ENCODE assay signal across 16 cellular contexts in genomic region chr6:138540468-138540867, GRCh38. TPM values are rescaled to one million over a fixed set of nuclear protein-coding genes. Genes with fewer than 3 reads are reported as not detected.
DNase-seq lines count a peak whose midpoint lies in the region; ATAC-seq and TF ChIP-seq lines count a peak whose summit lies in the region.
"Had no signal": no experiment of that assay in that cellular context is flagged by ENCODE, and none has a peak within 500 bp of the region (broad histone marks: within the 10 kb centered on the region; RNA-seq: fewer than 3 reads in every experiment).

No MANE protein-coding gene starts in this region.

- peak overlapping the region; percentile 64 to 92 (median 82) for H3K27ac ChIP-seq in heart left ventricle
- H3K27ac ChIP-seq in osteoblast (ENCODE audit: low read depth, low read length), result peak overlapping the region; percentile 90
- peak overlapping the region in 1 of 8 donors; percentile 2 for H3K27ac ChIP-seq in spleen

- ATAC-seq in heart left ventricle (peak; percentile 28 to 73 (median 56)), HG03045 (IDR thresholded peaks at IDR 0.05; ENCODE audit: unreplicated experiment) (no peak)
- ATAC-seq in stimulated activated naive B cell treated with anti-CD40 and anti-IgM and Interleukin-4, amounts not matched to agents 10 μg/mL and 1 μg/mL and 100 μg/mL, for 72 hours (replicated peaks), result no peak
- ATAC-seq: Panc1 had no signal

- no peak for TF ChIP-seq POLR2A in heart left ventricle (IDR thresholded peaks at IDR 0.05)
- TF ChIP-seq POLR2A in spleen (IDR thresholded peaks at IDR 0.05), result no peak

- no peak overlapping the region for H3K27ac Mint-ChIP-seq in stimulated activated naive B cell treated with anti-CD40 and anti-IgM and Interleukin-4, amounts not matched to agents 10 μg/mL and 1 μg/mL and 100 μg/mL, for 72 hours
- H3K27ac Mint-ChIP-seq: T-helper 1 cell treated with Interleukin-12 subunit alpha and Interleukin-12 subunit beta and Interleukin-4 antibody, amounts not matched to agents 30 μg/mL and 1 μg/mL, for 36 hours had no signal

- H3K36me3 ChIP-seq in heart left ventricle (no peaks in the 10 kb centered on the region), osteoblast (ENCODE audit: insufficient read depth, low read length) (no peaks in the 10 kb centered on the region), spleen (no peaks in the 10 kb centered on the region)
- H3K36me3 ChIP-seq: tibial nerve had no signal

- no peaks in the 10 kb centered on the region for H3K36me3 Mint-ChIP-seq in stimulated activated naive B cell treated with anti-CD40 and anti-IgM and Interleukin-4, amounts not matched to agents 10 μg/mL and 1 μg/mL and 100 μg/mL, for 72 hours

- H3K4me3 Mint-ChIP-seq in stimulated activated naive B cell treated with anti-CD40 and anti-IgM and Interleukin-4, amounts not matched to agents 10 μg/mL and 1 μg/mL and 100 μg/mL, for 72 hours, result no peak overlapping the region
- H3K4me3 Mint-ChIP-seq: T-helper 1 cell treated with Interleukin-12 subunit alpha and Interleukin-12 subunit beta and Interleukin-4 antibody, amounts not matched to agents 30 μg/mL and 1 μg/mL, for 36 hours had no signal

- 27 to 39% (median 37%) methylated on average over 4 of the region's 4 CpGs for WGBS in heart left ventricle, 4 donors
- 74 to 84% (median 82%) methylated on average over 4 of the region's 4 CpGs for WGBS in spleen, 5 donors

- H3K79me2 ChIP-seq in osteoblast (ENCODE audit: insufficient read depth, low read length), result peaks cover 12% of the 10 kb centered on the region

- DNase-seq in AG08396 (ENCODE audit: low spot score) (peak; percentile 65), amniotic stem cell (lab: John Stamatoyannopoulos, UW) (peak; percentile 47), heart left ventricle (no peak), osteoblast (ENCODE audit: insufficient read length, low spot score, missing footprints) (peak; percentile 79), spleen (no peak), NCI-H146 (lab: John Stamatoyannopoulos, UW) (no peak)
- no peak for DNase-seq in stimulated activated naive B cell treated with anti-CD40 and anti-IgM and Interleukin-4, amounts not matched to agents 10 μg/mL and 1 μg/mL and 100 μg/mL, for 72 hours
- DNase-seq: ACHN; activated CD4-positive, alpha-beta T cell treated with anti-CD3 and anti-CD28 coated beads for 48 hours; DMS53; NCI-H2227 treated with DMSO at 0.1 percent for 48 hours had no signal

- H3K4me2 ChIP-seq in osteoblast (ENCODE audit: insufficient read depth, low read length), result peak overlapping the region; percentile 48

- H3K4me3 ChIP-seq in heart left ventricle (peak overlapping the region in 2 of 12 donors; percentile 3), osteoblast (ENCODE audit: insufficient read depth, low read length) (no peak overlapping the region), spleen (no peak overlapping the region)
- H3K4me3 ChIP-seq: skin epidermis, tibial nerve had no signal

- H2AFZ ChIP-seq in osteoblast (ENCODE audit: low read length), result no peak overlapping the region

- H4K20me1 ChIP-seq in osteoblast (ENCODE audit: insufficient read depth, low read length), result no peaks in the 10 kb centered on the region

- H3K9me3 Mint-ChIP-seq in stimulated activated naive B cell treated with anti-CD40 and anti-IgM and Interleukin-4, amounts not matched to agents 10 μg/mL and 1 μg/mL and 100 μg/mL, for 72 hours, result no peaks in the 10 kb centered on the region
- H3K9me3 Mint-ChIP-seq: T-helper 1 cell treated with Interleukin-12 subunit alpha and Interleukin-12 subunit beta and Interleukin-4 antibody, amounts not matched to agents 30 μg/mL and 1 μg/mL, for 36 hours had no signal

- no peaks in the 10 kb centered on the region for H3K27me3 ChIP-seq in heart left ventricle
- H3K27me3 ChIP-seq in osteoblast (ENCODE audit: insufficient read depth, low read length), result no peaks in the 10 kb centered on the region
- H3K27me3 ChIP-seq in spleen (replicated peaks in 1 of 7), result no peaks in the 10 kb centered on the region
- H3K27me3 ChIP-seq: tibial nerve had no signal

- H3K4me1 Mint-ChIP-seq in stimulated activated naive B cell treated with anti-CD40 and anti-IgM and Interleukin-4, amounts not matched to agents 10 μg/mL and 1 μg/mL and 100 μg/mL, for 72 hours, result peaks cover 4 to 7% of the 10 kb centered on the region in 2 donors

- intact Hi-C loops in heart left ventricle (cut with DNase I) (no loop called here), spleen (cut with DNase I; ENCODE audit: low total_unique reads) (no loop called here)

- TF ChIP-seq CTCF in heart left ventricle (IDR thresholded peaks at IDR 0.05), result no peak
- no peak for TF ChIP-seq CTCF in osteoblast (IDR thresholded peaks at IDR 0.05; ENCODE audit: extremely low read depth, low read depth, low read length)
- no peak for TF ChIP-seq CTCF in spleen (IDR thresholded peaks at IDR 0.05 in 8 of 11, conservative IDR thresholded peaks at IDR 0.05 in 3 of 11)

- H3K4me1 ChIP-seq in heart left ventricle (peaks cover 0 to 82% (median 53%) of the 10 kb centered on the region in 12 donors), osteoblast (ENCODE audit: insufficient read depth, low read length) (peaks cover 60% of the 10 kb centered on the region), spleen (peaks cover 0 to 3% (median 0%) of the 10 kb centered on the region in 6 donors)

- peaks cover 2 to 9% of the 10 kb centered on the region in 2 donors for H3K27me3 Mint-ChIP-seq in stimulated activated naive B cell treated with anti-CD40 and anti-IgM and Interleukin-4, amounts not matched to agents 10 μg/mL and 1 μg/mL and 100 μg/mL, for 72 hours

- H3K9me3 ChIP-seq in heart left ventricle, result no peaks in the 10 kb centered on the region
- no peaks in the 10 kb centered on the region for H3K9me3 ChIP-seq in osteoblast (ENCODE audit: low read depth, low read length)
- no peaks in the 10 kb centered on the region for H3K9me3 ChIP-seq in spleen
- H3K9me3 ChIP-seq: tibial nerve had no signal

RNA-seq across cellular contexts. Expression of gene NHSL1, which starts 41.2 kb away (rescaled TPM):
- total RNA-seq in heart left ventricle (100 to 1,000 TPM in 1 of 9 donors, 10 to 100 TPM in 8; 35.6 to 103 (median 51.7) TPM), osteoblast (6.2 and 6.9 TPM in 2 replicates), spleen (10 to 100 TPM in 3 of 7 donors, 1 to 10 TPM in 4; 5.8 to 14.0 (median 9.9) TPM)
- polyA plus RNA-seq in heart left ventricle (10 to 100 TPM; 13.9 to 17.3 TPM), spleen (under 1 TPM; 0.39 to 0.99 (median 0.46) TPM)

Comparison
In these comparisons a context has a peak if more than half of its experiments do, and no peak if none do; other contexts are left out.
1. DNase-seq: peak in AG08396 (single experiment), amniotic stem cell (single experiment) and osteoblast (single experiment); none in heart left ventricle (0 of 5), spleen (single experiment), NCI-H146 (single experiment) and stimulated activated naive B cell treated with anti-CD40 and anti-IgM and Interleukin-4, amounts not matched to agents 10 μg/mL and 1 μg/mL and 100 μg/mL, for 72 hours (single experiment).
2. ATAC-seq: peak in heart left ventricle (4 of 4); none in HG03045 (single experiment) and stimulated activated naive B cell treated with anti-CD40 and anti-IgM and Interleukin-4, amounts not matched to agents 10 μg/mL and 1 μg/mL and 100 μg/mL, for 72 hours (0 of 2).